ENCODE assay signal across 19 cellular contexts in the genomic region with DNA sequence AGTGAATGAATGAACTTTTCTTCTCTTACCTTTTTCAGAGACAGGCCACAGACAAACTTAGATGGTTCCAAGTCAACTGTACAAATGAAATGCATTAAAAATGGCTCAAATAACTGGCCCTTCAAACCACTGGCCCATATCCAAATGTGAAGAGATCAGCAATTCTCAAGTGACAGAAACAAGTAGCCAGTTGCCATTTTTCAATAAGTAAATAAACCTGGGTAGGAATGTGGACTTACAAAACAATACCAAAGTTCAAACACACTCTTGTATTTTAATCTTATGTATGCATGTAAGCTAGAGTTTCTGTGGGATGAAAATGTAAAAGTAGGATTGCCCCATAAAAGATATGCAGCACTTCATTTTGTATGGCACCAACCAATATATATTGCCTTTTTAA.
"Had no signal": no experiment of that assay in that cellular context is flagged by ENCODE, and none has a peak within 500 bp of the region (broad histone marks: within the 10 kb centered on the region; RNA-seq: fewer than 3 reads in every experiment).

No MANE protein-coding gene starts in this region.

- DNase-seq: colonic mucosa; dermis blood vessel endothelial cell; endodermal cell; erythroblast; foreskin melanocyte; head of caudate nucleus; kidney; left cardiac atrium; mammary epithelial cell; mucosa of descending colon; naive thymus-derived CD8-positive, alpha-beta T cell; posterior cingulate gyrus; sigmoid colon; small intestine; stimulated activated CD4-positive, alpha-beta T cell treated with anti-CD3 and anti-CD28 coated beads, Interleukin-12 subunit alpha, Interleukin-12 subunit beta, amount 100 ng/mL, for 4 hours; stimulated activated naive CD4-positive, alpha-beta T cell; stomach; trophoblast cell had no signal

- H3K79me2 ChIP-seq: hepatocyte had no signal

- H3K9me3 ChIP-seq: colonic mucosa, mucosa of descending colon, sigmoid colon, stomach had no signal

- H3K4me2 ChIP-seq: hepatocyte had no signal

- H3K4me3 ChIP-seq: colonic mucosa, hepatocyte, mucosa of descending colon, sigmoid colon, stomach had no signal

- H3K27ac ChIP-seq: colonic mucosa, hepatocyte had no signal

- H2AFZ ChIP-seq: hepatocyte had no signal

- ATAC-seq: left cardiac atrium; mucosa of descending colon; naive thymus-derived CD8-positive, alpha-beta T cell had no signal

- H3K36me3 ChIP-seq: colonic mucosa, sigmoid colon had no signal

- H3K27me3 ChIP-seq: colonic mucosa, hepatocyte, sigmoid colon, stomach had no signal

- H3K4me1 ChIP-seq: colonic mucosa had no signal
